Comparison of ENCODE assay signal across 7 cellular contexts in the genomic region with DNA sequence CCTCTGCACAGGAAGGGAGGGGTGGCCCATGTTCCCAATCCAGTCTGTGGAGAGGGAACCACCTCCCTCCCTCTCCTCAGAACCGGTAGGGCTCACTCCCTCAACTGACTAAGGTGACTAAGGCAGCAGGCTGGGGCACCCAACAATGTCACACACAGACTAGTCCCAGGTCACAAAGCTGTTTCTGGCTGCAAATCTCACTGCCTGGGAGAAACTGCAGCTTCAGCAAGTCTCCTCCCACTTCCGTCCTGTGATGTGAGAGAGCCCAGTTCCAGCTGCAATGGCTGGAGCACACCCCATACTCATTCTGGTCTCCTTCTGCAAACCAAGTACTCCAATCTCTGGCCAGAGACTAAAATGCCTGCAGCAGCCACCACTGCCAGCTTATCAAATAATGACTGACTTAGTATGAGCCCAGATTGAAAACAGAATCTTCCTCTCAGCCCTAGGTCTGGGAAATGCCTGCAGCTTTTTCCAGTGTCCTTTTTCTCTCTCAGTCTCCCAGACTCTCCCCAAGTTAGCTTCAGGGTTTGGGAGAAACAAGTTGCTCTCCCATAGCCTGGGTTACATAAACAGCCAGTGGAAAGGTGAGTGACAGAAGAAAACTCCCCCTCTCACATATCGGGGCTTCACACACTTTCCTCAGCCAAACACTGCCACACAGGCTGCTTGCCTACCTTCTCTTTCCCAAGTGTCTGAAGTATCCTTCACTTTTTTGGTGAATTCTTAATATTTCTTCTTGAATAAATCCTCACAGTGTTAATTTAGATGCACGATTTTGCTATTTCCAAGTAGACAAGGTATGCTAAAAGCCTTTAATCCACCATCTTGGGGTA.
DNase-seq lines count a peak whose midpoint lies in the region; ATAC-seq lines count a peak whose summit lies in the region.

No MANE protein-coding gene starts in this region.

- peaks cover 18% of the 10 kb centered on the region for H3K4me1 Mint-ChIP-seq in activated T-cell treated with anti-CD3 and anti-CD28 coated beads, Interleukin-2, amount 50 U/mL, for 72 hours (ENCODE audit: low read depth)
- peaks cover 32% of the 10 kb centered on the region for H3K4me1 Mint-ChIP-seq in stimulated activated effector memory CD8-positive, alpha-beta T cell treated with anti-CD3 and anti-CD28 coated beads, Interleukin-12 subunit alpha, Interleukin-12 subunit beta, amount 100 ng/mL, for 72 hours

- DNase-seq in HuH-7 (ENCODE audit: low spot score), result peak; percentile 13
- DNase-seq in activated T-cell treated with anti-CD3 and anti-CD28 coated beads, Interleukin-2, amount 50 U/mL, for 72 hours, result peak; percentile 14 to 25
- DNase-seq in hippocampal formation (lab: John Stamatoyannopoulos, UW), result peak; percentile 25 to 26
- DNase-seq in stimulated activated effector memory CD8-positive, alpha-beta T cell treated with anti-CD3 and anti-CD28 coated beads, Interleukin-12 subunit alpha, Interleukin-12 subunit beta, amount 100 ng/mL, for 72 hours (ENCODE audit: low spot score in 2 of 2), result peak in 1 of 2 donors; percentile 52
- no peak for DNase-seq in ACHN

- peak overlapping the region in 1 of 2 donors; percentile 31 for H3K4me3 Mint-ChIP-seq in activated T-cell treated with anti-CD3 and anti-CD28 coated beads, Interleukin-2, amount 50 U/mL, for 72 hours
- H3K4me3 Mint-ChIP-seq in stimulated activated effector memory CD8-positive, alpha-beta T cell treated with anti-CD3 and anti-CD28 coated beads, Interleukin-12 subunit alpha, Interleukin-12 subunit beta, amount 100 ng/mL, for 72 hours, result no peak overlapping the region

- ATAC-seq in GM18499 (IDR thresholded peaks at IDR 0.05; ENCODE audit: insufficient read depth, unreplicated experiment) (peak; percentile 84), GM21723 (IDR thresholded peaks at IDR 0.05; ENCODE audit: unreplicated experiment) (peak; percentile 95)
- peak; percentile 60 to 90 for ATAC-seq in activated T-cell treated with anti-CD3 and anti-CD28 coated beads, Interleukin-2, amount 50 U/mL, for 72 hours (replicated peaks in 1 of 2)
- peak; percentile 95 for ATAC-seq in stimulated activated effector memory CD8-positive, alpha-beta T cell treated with anti-CD3 and anti-CD28 coated beads, Interleukin-12 subunit alpha, Interleukin-12 subunit beta, amount 100 ng/mL, for 72 hours

- peak overlapping the region; percentile 54 for H3K27ac Mint-ChIP-seq in activated T-cell treated with anti-CD3 and anti-CD28 coated beads, Interleukin-2, amount 50 U/mL, for 72 hours
- H3K27ac Mint-ChIP-seq in stimulated activated effector memory CD8-positive, alpha-beta T cell treated with anti-CD3 and anti-CD28 coated beads, Interleukin-12 subunit alpha, Interleukin-12 subunit beta, amount 100 ng/mL, for 72 hours, result peak overlapping the region; percentile 67

- in situ Hi-C loops in ACHN (cut with HindIII; ENCODE audit: low pct_ligation_motif_present, low pct_unique_long_range_greater_than_20kb, low sequenced_read_pairs), result no loop called here

- no peaks in the 10 kb centered on the region for H3K27me3 Mint-ChIP-seq in activated T-cell treated with anti-CD3 and anti-CD28 coated beads, Interleukin-2, amount 50 U/mL, for 72 hours (ENCODE audit: low read depth)

- peaks cover 2 to 5% of the 10 kb centered on the region in 2 donors for H3K9me3 Mint-ChIP-seq in activated T-cell treated with anti-CD3 and anti-CD28 coated beads, Interleukin-2, amount 50 U/mL, for 72 hours
- H3K9me3 Mint-ChIP-seq in stimulated activated effector memory CD8-positive, alpha-beta T cell treated with anti-CD3 and anti-CD28 coated beads, Interleukin-12 subunit alpha, Interleukin-12 subunit beta, amount 100 ng/mL, for 72 hours, result no peaks in the 10 kb centered on the region

- H3K36me3 Mint-ChIP-seq in activated T-cell treated with anti-CD3 and anti-CD28 coated beads, Interleukin-2, amount 50 U/mL, for 72 hours (ENCODE audit: insufficient read depth in 2 of 2), result peaks cover 0 to 2% of the 10 kb centered on the region in 2 donors
- no peaks in the 10 kb centered on the region for H3K36me3 Mint-ChIP-seq in stimulated activated effector memory CD8-positive, alpha-beta T cell treated with anti-CD3 and anti-CD28 coated beads, Interleukin-12 subunit alpha, Interleukin-12 subunit beta, amount 100 ng/mL, for 72 hours
